23 cellular contexts compared by ENCODE assay signal in the genomic region with DNA sequence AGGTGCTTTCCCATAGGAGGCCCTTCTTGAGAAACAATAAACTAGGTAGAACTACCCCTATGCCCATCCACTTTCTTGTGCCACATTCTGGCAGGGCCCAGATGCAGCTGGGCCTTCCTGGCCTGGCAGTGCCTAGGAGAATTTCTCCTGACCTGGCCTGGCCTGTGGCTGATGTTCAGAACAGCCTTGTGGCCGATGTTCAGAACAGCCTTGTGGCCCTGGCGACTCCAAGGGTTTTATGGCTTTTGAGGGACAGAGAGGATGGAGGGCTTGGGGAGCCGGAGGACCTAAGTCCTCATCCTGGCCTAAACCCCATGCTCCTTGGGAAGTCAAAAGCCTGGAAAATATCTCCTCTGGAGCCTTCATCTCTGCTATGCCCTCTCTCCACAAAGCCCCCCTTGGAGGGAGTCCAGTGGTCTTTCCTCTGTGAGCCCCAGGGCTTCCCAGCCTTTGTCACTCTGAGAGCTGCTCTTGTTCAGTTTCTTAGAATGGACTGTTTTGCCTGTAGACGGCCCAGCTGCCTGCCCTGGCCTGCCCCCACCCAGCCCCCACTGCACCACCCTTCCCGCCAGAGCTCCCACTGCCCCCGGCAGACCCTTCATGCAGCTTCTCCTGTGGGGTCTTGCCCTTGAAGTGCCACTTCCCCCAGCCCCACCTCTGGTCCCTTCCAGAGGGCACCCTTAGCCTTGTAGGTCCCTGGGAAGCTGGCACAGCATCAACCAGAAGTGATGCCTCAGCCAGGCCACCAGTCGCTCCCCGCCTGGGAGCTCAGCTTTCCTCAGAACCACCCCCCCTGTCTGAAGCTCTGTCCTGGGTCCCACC. TPM values are rescaled to one million over a fixed set of nuclear protein-coding genes. Genes with fewer than 3 reads are reported as not detected.
DNase-seq lines count a peak whose midpoint lies in the region; ATAC-seq, FAIRE-seq and TF ChIP-seq lines count a peak whose summit lies in the region.
"Had no signal": no experiment of that assay in that cellular context is flagged by ENCODE, and none has a peak within 500 bp of the region (broad histone marks: within the 10 kb centered on the region; RNA-seq: fewer than 3 reads in every experiment).

No MANE protein-coding gene starts in this region.

- H4K20me1 ChIP-seq in SK-N-SH (ENCODE audit: insufficient read depth): peaks cover 4% of the 10 kb centered on the region

- intact Hi-C loops in testis (cut with DNase I; ENCODE audit: low total_unique reads): loop anchor here (5.0 kb wide), 1 partner anchor 117 kb away; a partner anchor contains a TSS

- 93% methylated on average over 6 of the region's 8 CpGs for WGBS in SK-N-SH (ENCODE audit: low lambda C conversion rate)
- WGBS in testis, 2 donors: 56 to 67% methylated on average over 6 to 8 of the region's 8 CpGs

- H3K4me2 ChIP-seq in SK-N-SH: no peak overlapping the region

- TF ChIP-seq CTCF in SK-N-SH (IDR thresholded peaks at IDR 0.05) (no peak), coronary artery (IDR thresholded peaks at IDR 0.05) (no peak), testis (IDR thresholded peaks at IDR 0.05) (no peak)

- no peak for TF ChIP-seq EP300 in SK-N-SH (IDR thresholded peaks at IDR 0.05; ENCODE audit: borderline replicate concordance in 1 of 2, low read depth in 1 of 2, low read length in 1 of 2)

- H3K27me3 ChIP-seq in SK-N-SH (ENCODE audit: insufficient read depth) (no peaks in the 10 kb centered on the region), testis (no peaks in the 10 kb centered on the region)

- peaks cover 4 to 23% of the 10 kb centered on the region in 2 experiments for H3K36me3 ChIP-seq in SK-N-SH (replicated peaks in 1 of 2; ENCODE audit: control insufficient read depth in 1 of 2, insufficient read depth in 2 of 2, low read length in 1 of 2)
- no peaks in the 10 kb centered on the region for H3K36me3 ChIP-seq in testis (ENCODE audit: low read depth, missing control alignments)

- no peak for FAIRE-seq in GM12892 (lab: Jason Lieb, UNC)
- FAIRE-seq: GM12891, keratinocyte had no signal

- H3K4me1 ChIP-seq in SK-N-SH (ENCODE audit: control insufficient read depth in 1 of 2, insufficient read depth in 2 of 2, low read depth in 1 of 2, low read length in 1 of 2) (peaks cover 0 to 8% of the 10 kb centered on the region in 2 experiments; a peak in 1 of 4 replicates), testis (peaks cover 53% of the 10 kb centered on the region)

- no peak overlapping the region for H3K27ac ChIP-seq in SK-N-SH (ENCODE audit: low read depth in 2 of 2, low read length in 1 of 2)
- H3K27ac ChIP-seq in coronary artery: peak overlapping the region; percentile 38 to 93
- H3K27ac ChIP-seq in testis: peak overlapping the region; percentile 92

- H3K9me2 ChIP-seq in SK-N-SH: no peaks in the 10 kb centered on the region

- H3F3A ChIP-seq in SK-N-SH (replicated peaks; ENCODE audit: insufficient read depth): peaks cover 3% of the 10 kb centered on the region

- DNase-seq in SK-N-SH (no peak), coronary artery (ENCODE audit: low spot score) (no peak), medulla oblongata (ENCODE audit: extremely low spot score) (peak; percentile 60), testis (no peak), COLO668 (lab: John Stamatoyannopoulos, UW; ENCODE audit: unreplicated experiment) (no peak), GM12892 (ENCODE audit: insufficient read length) (no peak), NCI-H2081 treated with DMSO at 0.1 percent for 48 hours (lab: John Stamatoyannopoulos, UW) (no peak)
- DNase-seq: activated CD4-positive, CD25-positive, alpha-beta regulatory T cell; CD4-positive, alpha-beta T cell; cortex of kidney; erythroblast; glutamatergic neuron; KG1; NCI-H1417 treated with DMSO at 0.1 percent for 48 hours; NCI-H226; stimulated activated naive CD4-positive, alpha-beta T cell had no signal

- no peaks in the 10 kb centered on the region for H3K79me2 ChIP-seq in SK-N-SH (ENCODE audit: insufficient read depth)

- TF ChIP-seq POLR2A in testis (IDR thresholded peaks at IDR 0.05) (no peak), GM12892 (IDR thresholded peaks at IDR 0.05; ENCODE audit: low read depth, low read length) (no peak)

- no peak overlapping the region for H2AFZ ChIP-seq in SK-N-SH (ENCODE audit: low read depth)

- ATAC-seq in SK-N-SH treated with all-trans-retinoic acid at 6 μM for 48 hours: peak; percentile 25
- ATAC-seq: Right ventricle myocardium inferior had no signal

- H3K9me3 ChIP-seq in SK-N-SH: no peaks in the 10 kb centered on the region
- no peaks in the 10 kb centered on the region for H3K9me3 ChIP-seq in testis

- POLR2A ChIA-PET in SK-N-SH (lab: Yijun Ruan, JAX): no interaction called here

- H3K4me3 ChIP-seq in SK-N-SH (ENCODE audit: low read depth in 2 of 2, low read length in 1 of 2): no peak overlapping the region
- H3K4me3 ChIP-seq in coronary artery: no peak overlapping the region
- H3K4me3 ChIP-seq in testis: no peak overlapping the region

- CTCF ChIA-PET in SK-N-SH (lab: Yijun Ruan, JAX): interaction anchor here (0.8 to 11.2 kb wide), 5 partner anchors 9 to 138 kb away, joined by 3 to 161 read pairs (median 19); a partner anchor contains a TSS

- TF ChIP-seq RAD21 in SK-N-SH (IDR thresholded peaks at IDR 0.05; ENCODE audit: low read length): no peak

- no peak overlapping the region for H3K9ac ChIP-seq in SK-N-SH

TF ChIP-seq in SK-N-SH treated with all-trans-retinoic acid at 6 μM for 48 hours, 23 proteins besides CTCF, POLR2A, EP300 and RAD21 (continues in another document):
- no peak for TF ChIP-seq ZFP30 (CRISPR knock-in tag; IDR thresholded peaks at IDR 0.05)
- TF ChIP-seq, protein P1, sequence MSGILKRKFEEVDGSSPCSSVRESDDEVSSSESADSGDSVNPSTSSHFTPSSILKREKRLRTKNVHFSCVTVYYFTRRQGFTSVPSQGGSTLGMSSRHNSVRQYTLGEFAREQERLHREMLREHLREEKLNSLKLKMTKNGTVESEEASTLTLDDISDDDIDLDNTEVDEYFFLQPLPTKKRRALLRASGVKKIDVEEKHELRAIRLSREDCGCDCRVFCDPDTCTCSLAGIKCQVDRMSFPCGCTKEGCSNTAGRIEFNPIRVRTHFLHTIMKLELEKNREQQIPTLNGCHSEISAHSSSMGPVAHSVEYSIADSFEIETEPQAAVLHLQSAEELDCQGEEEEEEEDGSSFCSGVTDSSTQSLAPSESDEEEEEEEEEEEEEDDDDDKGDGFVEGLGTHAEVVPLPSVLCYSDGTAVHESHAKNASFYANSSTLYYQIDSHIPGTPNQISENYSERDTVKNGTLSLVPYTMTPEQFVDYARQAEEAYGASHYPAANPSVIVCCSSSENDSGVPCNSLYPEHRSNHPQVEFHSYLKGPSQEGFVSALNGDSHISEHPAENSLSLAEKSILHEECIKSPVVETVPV (CRISPR knock-in tag; IDR thresholded peaks at IDR 0.05): no peak
- TF ChIP-seq ISL1 (CRISPR knock-in tag; IDR thresholded peaks at IDR 0.05): no peak
- TF ChIP-seq ZC3H10 (CRISPR knock-in tag; IDR thresholded peaks at IDR 0.05): no peak
- TF ChIP-seq SNAI2 (CRISPR knock-in tag; IDR thresholded peaks at IDR 0.05): no peak
- TF ChIP-seq ESRRG (CRISPR knock-in tag; IDR thresholded peaks at IDR 0.05): no peak
- TF ChIP-seq OSR1 (CRISPR knock-in tag; IDR thresholded peaks at IDR 0.05): no peak
- TF ChIP-seq GLIS3 (CRISPR knock-in tag; IDR thresholded peaks at IDR 0.05): no peak
- TF ChIP-seq RARB (CRISPR knock-in tag; IDR thresholded peaks at IDR 0.05): no peak
- no peak for TF ChIP-seq ZNF565 (CRISPR knock-in tag; conservative IDR thresholded peaks at IDR 0.05; ENCODE audit: low read depth)

TF ChIP-seq in SK-N-SH, 30 proteins besides CTCF, POLR2A, EP300 and RAD21 (continues in another document):
- no peak for TF ChIP-seq EZH2phosphoT487 (IDR thresholded peaks at IDR 0.05; ENCODE audit: borderline replicate concordance, low read depth)
- no peak for TF ChIP-seq MEF2A (IDR thresholded peaks at IDR 0.05; ENCODE audit: borderline replicate concordance, low read depth)
- no peak for TF ChIP-seq NRF1 (IDR thresholded peaks at IDR 0.05; ENCODE audit: low read depth, low read length)
- TF ChIP-seq, protein P2, sequence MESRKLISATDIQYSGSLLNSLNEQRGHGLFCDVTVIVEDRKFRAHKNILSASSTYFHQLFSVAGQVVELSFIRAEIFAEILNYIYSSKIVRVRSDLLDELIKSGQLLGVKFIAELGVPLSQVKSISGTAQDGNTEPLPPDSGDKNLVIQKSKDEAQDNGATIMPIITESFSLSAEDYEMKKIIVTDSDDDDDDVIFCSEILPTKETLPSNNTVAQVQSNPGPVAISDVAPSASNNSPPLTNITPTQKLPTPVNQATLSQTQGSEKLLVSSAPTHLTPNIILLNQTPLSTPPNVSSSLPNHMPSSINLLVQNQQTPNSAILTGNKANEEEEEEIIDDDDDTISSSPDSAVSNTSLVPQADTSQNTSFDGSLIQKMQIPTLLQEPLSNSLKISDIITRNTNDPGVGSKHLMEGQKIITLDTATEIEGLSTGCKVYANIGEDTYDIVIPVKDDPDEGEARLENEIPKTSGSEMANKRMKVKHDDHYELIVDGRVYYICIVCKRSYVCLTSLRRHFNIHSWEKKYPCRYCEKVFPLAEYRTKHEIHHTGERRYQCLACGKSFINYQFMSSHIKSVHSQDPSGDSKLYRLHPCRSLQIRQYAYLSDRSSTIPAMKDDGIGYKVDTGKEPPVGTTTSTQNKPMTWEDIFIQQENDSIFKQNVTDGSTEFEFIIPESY (IDR thresholded peaks at IDR 0.05; ENCODE audit: borderline replicate concordance, low read depth): no peak

RNA-seq across cellular contexts. Expression of a gene that starts 6.9 kb away (rescaled TPM):
- polyA plus RNA-seq in SK-N-SH (2012; rRNA removed) (not detected in 2 replicates), testis (ENCODE audit: insufficient read depth, low read depth, low replicate concordance) (0.42 TPM)
- not detected in 2 replicates for polyA plus RNA-seq in SK-N-SH (2012; cell fraction: cytosol; rRNA removed)
- polyA plus RNA-seq in SK-N-SH (2012; cell fraction: nucleus; rRNA removed): 0.02 TPM in 1 of 2 replicates, not detected in the other
- 1 to 10 TPM in 1 of 2 donors, under 1 TPM in 1; 0.56 to 1.6 TPM for total RNA-seq in testis
- 0.15 TPM for polyA plus RNA-seq in GM12892 (2012; ENCODE audit: missing spikeins)
- total RNA-seq: A673; activated T-helper 2 cell treated with anti-CD3 and anti-CD28 coated beads, Interferon-gamma antibody, Interleukin-2, Interleukin-4, amounts not matched to agents 10 μg/mL and 5 μg/mL and 100 μg/mL, durations not matched to agents 14 hours and 24 hours and 36 hours; CD4-positive, alpha-beta T cell had no signal
- polyA plus RNA-seq: aorta, keratinocyte had no signal

RNA-seq across cellular contexts. Expression of a gene that starts 14.9 kb away (rescaled TPM):
- polyA plus RNA-seq in SK-N-SH (2012; rRNA removed) (62.0 and 66.9 TPM in 2 replicates), testis (ENCODE audit: insufficient read depth, low read depth, low replicate concordance) (46.9 TPM)
- 47.7 and 57.8 TPM in 2 replicates for polyA plus RNA-seq in SK-N-SH (2012; cell fraction: cytosol; rRNA removed)
- polyA plus RNA-seq in SK-N-SH (2012; cell fraction: nucleus; rRNA removed): 77.1 and 78.7 TPM in 2 replicates
- 10 to 100 TPM; 63.9 to 80.8 TPM for total RNA-seq in testis
- 12.4 TPM for polyA plus RNA-seq in GM12892 (2012; ENCODE audit: missing spikeins)

RNA-seq across cellular contexts. Expression of a gene that starts 30.7 kb away (rescaled TPM):
- not detected in 2 replicates for polyA plus RNA-seq in SK-N-SH (2012; rRNA removed)
- 0.01 TPM in 1 of 2 replicates, not detected in the other for polyA plus RNA-seq in SK-N-SH (2012; cell fraction: cytosol; rRNA removed)
- polyA plus RNA-seq in SK-N-SH (2012; cell fraction: nucleus; rRNA removed): not detected in 2 replicates
- 100 to 1,000 TPM in 1 of 2 donors, 10 to 100 TPM in 1; 84.1 to 119 TPM for total RNA-seq in testis
- 43.0 TPM for polyA plus RNA-seq in testis (ENCODE audit: insufficient read depth, low read depth, low replicate concordance)
- 36.3 TPM for polyA plus RNA-seq in GM12892 (2012; ENCODE audit: missing spikeins)

Comparison
In these comparisons a context has a peak if more than half of its experiments do, and no peak if none do; other contexts are left out.
1. H3K27ac ChIP-seq: peak in coronary artery (2 of 2) and testis (2 of 2); none in SK-N-SH (0 of 2).
2. RNA of a gene that starts 30.7 kb away (polyA plus RNA-seq): 43.0 TPM in testis (single experiment); 0.01 TPM in SK-N-SH; every median in the first group is over 10 times any median in the second.